8 cellular contexts compared by ENCODE assay signal in the genomic region with DNA sequence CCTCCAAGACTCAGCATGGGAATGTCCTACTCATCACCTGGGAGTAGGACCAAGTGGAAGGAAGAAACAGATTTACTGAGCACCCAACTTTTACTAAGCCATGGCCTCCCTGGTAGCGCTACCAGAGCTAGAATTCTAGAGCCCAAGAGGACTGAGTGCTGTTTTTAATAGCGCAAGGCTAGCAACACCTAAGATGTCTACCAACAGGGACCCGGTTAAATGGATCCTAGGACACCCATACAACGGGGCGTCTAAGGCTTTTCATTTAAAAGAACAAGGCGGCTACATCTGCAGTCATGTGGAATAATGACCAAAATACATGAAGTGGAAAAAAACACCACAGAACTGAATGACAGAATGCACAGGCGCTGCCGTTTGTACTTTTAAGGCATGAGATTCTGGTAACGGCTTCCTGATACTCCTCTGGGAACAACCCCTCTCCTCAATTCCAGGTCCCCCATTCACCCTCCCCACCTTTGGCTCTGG. TPM values are rescaled to one million over a fixed set of nuclear protein-coding genes. Genes with fewer than 3 reads are reported as not detected.
DNase-seq lines count a peak whose midpoint lies in the region; ATAC-seq and TF ChIP-seq lines count a peak whose summit lies in the region.

No MANE protein-coding gene starts in this region.

- peak overlapping the region; percentile 100 for H3K4me2 ChIP-seq in DOHH2 (ENCODE audit: low read length)

- no peak for TF ChIP-seq CTCF in DOHH2 (IDR thresholded peaks at IDR 0.05; ENCODE audit: low read depth, low read length, poor library complexity, severe bottlenecking)
- TF ChIP-seq CTCF in adrenal gland (IDR thresholded peaks at IDR 0.05) = no peak
- no peak for TF ChIP-seq CTCF in neural crest cell (conservative IDR thresholded peaks at IDR 0.05)
- TF ChIP-seq CTCF in endothelial cell (IDR thresholded peaks at IDR 0.05; ENCODE audit: unreplicated experiment) = no peak

- no peak for DNase-seq in adrenal gland
- no peak for DNase-seq in neural crest cell (ENCODE audit: low read depth, low spot score)
- no peak for DNase-seq in DMS53 (lab: John Stamatoyannopoulos, UW)
- no peak for DNase-seq in endothelial cell (ENCODE audit: low spot score)

- intact Hi-C loops in adrenal gland (cut with DNase I) = loop anchor here in 1 of 2 donors (10.0 kb wide), 1 partner anchor 50 kb away; the partner anchor contains the start of genes EARS2 and UBFD1

- no peak overlapping the region for H3K27ac Mint-ChIP-seq in neural crest cell (ENCODE audit: unreplicated experiment)
- H3K27ac Mint-ChIP-seq in endothelial cell (ENCODE audit: unreplicated experiment) = no peak overlapping the region

- H3K9me3 Mint-ChIP-seq in neural crest cell = no peaks in the 10 kb centered on the region
- no peaks in the 10 kb centered on the region for H3K9me3 Mint-ChIP-seq in endothelial cell (ENCODE audit: unreplicated experiment)

- peaks cover 75% of the 10 kb centered on the region for H4K20me1 ChIP-seq in DOHH2 (ENCODE audit: control insufficient read depth, insufficient read depth, low read depth, low read length)

- H3K27ac ChIP-seq in DOHH2 (ENCODE audit: low read depth, low read length) (peak overlapping the region; percentile 100), adrenal gland (peak overlapping the region in 4 of 5 donors; percentile 20 to 76 (median 58))

- peaks cover 98% of the 10 kb centered on the region for H3K36me3 ChIP-seq in DOHH2 (ENCODE audit: control insufficient read depth, low read length)
- H3K36me3 ChIP-seq in adrenal gland (replicated peaks in 1 of 2) = no peaks in the 10 kb centered on the region

- H3K36me3 Mint-ChIP-seq in neural crest cell (ENCODE audit: low read depth) = peaks cover 3% of the 10 kb centered on the region
- peaks cover 16% of the 10 kb centered on the region for H3K36me3 Mint-ChIP-seq in endothelial cell (ENCODE audit: low read depth, unreplicated experiment)

- H3K4me3 Mint-ChIP-seq in neural crest cell (peak overlapping the region; percentile 77), endothelial cell (ENCODE audit: unreplicated experiment) (no peak overlapping the region)

- ATAC-seq in HG02623 (IDR thresholded peaks at IDR 0.05; ENCODE audit: unreplicated experiment) (peak; percentile 4), GM21529 (IDR thresholded peaks at IDR 0.05; ENCODE audit: unreplicated experiment) (no peak), GM19455 (IDR thresholded peaks at IDR 0.05; ENCODE audit: unreplicated experiment) (no peak)

- H3K4me3 ChIP-seq in DOHH2 (ENCODE audit: low read length) (peak overlapping the region; percentile 88), adrenal gland (no peak overlapping the region)

- H3K9me3 ChIP-seq in DOHH2 (ENCODE audit: control insufficient read depth, insufficient read depth, low read length) = no peaks in the 10 kb centered on the region
- H3K9me3 ChIP-seq in adrenal gland (replicated peaks in 1 of 3) = no peaks in the 10 kb centered on the region

- WGBS in adrenal gland, 4 donors = 88 to 96% (median 94%) methylated on average over 9 of the region's 9 CpGs

- TF ChIP-seq POLR2A in adrenal gland (IDR thresholded peaks at IDR 0.05) = no peak

- H3F3A ChIP-seq in DOHH2 (ENCODE audit: control insufficient read depth, insufficient read depth) = peaks cover 23% of the 10 kb centered on the region

- H3K27me3 ChIP-seq in DOHH2 (ENCODE audit: control insufficient read depth, low read length) (no peaks in the 10 kb centered on the region; the same call in 1 of the 2 replicates), adrenal gland (no peaks in the 10 kb centered on the region)

- peaks cover 100% of the 10 kb centered on the region for H3K79me2 ChIP-seq in DOHH2 (ENCODE audit: control insufficient read depth, low read length)

- H3K9me2 ChIP-seq in DOHH2 (replicated peaks; ENCODE audit: control insufficient read depth, low read length) = no peaks in the 10 kb centered on the region

- H3K27me3 Mint-ChIP-seq in neural crest cell (ENCODE audit: low read depth) (no peaks in the 10 kb centered on the region), endothelial cell (ENCODE audit: unreplicated experiment) (peaks cover 6% of the 10 kb centered on the region)

- peaks cover 49% of the 10 kb centered on the region for H3K4me1 Mint-ChIP-seq in neural crest cell
- H3K4me1 Mint-ChIP-seq in endothelial cell (ENCODE audit: unreplicated experiment) = peaks cover 35% of the 10 kb centered on the region

- H3K4me1 ChIP-seq in DOHH2 (ENCODE audit: control insufficient read depth, low read length) = peaks cover 69% of the 10 kb centered on the region
- H3K4me1 ChIP-seq in adrenal gland (replicated peaks in 1 of 2) = peaks cover 50 to 78% of the 10 kb centered on the region in 2 donors

RNA-seq across cellular contexts. Expression of gene GGA2, which starts 5.1 kb away (rescaled TPM):
- total RNA-seq in adrenal gland = 100 to 1,000 TPM in 6 of 8 donors, 10 to 100 TPM in 2; 57.4 to 143 (median 116) TPM
- polyA plus RNA-seq in adrenal gland = 100 to 1,000 TPM in 1 of 3 donors, 10 to 100 TPM in 2; 37.7 to 129 (median 66.5) TPM
- 93.4 and 100 TPM in 2 replicates for total RNA-seq in neural crest cell
- total RNA-seq in endothelial cell (ENCODE audit: unreplicated experiment) = 65.1 TPM

RNA-seq across cellular contexts. Expression of gene EARS2, which starts 51.9 kb away (rescaled TPM):
- total RNA-seq in adrenal gland (10 to 100 TPM; 20.0 to 85.7 (median 29.1) TPM), neural crest cell (27.5 and 27.9 TPM in 2 replicates), endothelial cell (ENCODE audit: unreplicated experiment) (14.1 TPM)
- polyA plus RNA-seq in adrenal gland = 10 to 100 TPM; 30.0 to 44.6 (median 38.4) TPM

RNA-seq across cellular contexts. Expression of gene COG7, which starts 52.2 kb away (rescaled TPM):
- 10 to 100 TPM; 10.7 to 25.7 (median 21.4) TPM for total RNA-seq in adrenal gland
- polyA plus RNA-seq in adrenal gland = 10 to 100 TPM; 19.2 to 50.1 (median 37.3) TPM
- total RNA-seq in neural crest cell = 18.8 and 18.9 TPM in 2 replicates
- total RNA-seq in endothelial cell (ENCODE audit: unreplicated experiment) = 10.1 TPM

RNA-seq across cellular contexts. Expression of gene UBFD1, which starts 52.3 kb away (rescaled TPM):
- total RNA-seq in adrenal gland (100 to 1,000 TPM in 3 of 8 donors, 10 to 100 TPM in 5; 58.5 to 151 (median 91.3) TPM), neural crest cell (89.5 and 91.0 TPM in 2 replicates), endothelial cell (ENCODE audit: unreplicated experiment) (89.1 TPM)
- polyA plus RNA-seq in adrenal gland = 10 to 100 TPM in 2 of 3 donors, 1 to 10 TPM in 1; 9.5 to 65.8 (median 10.9) TPM
